ENCODE assay signal across 8 cellular contexts in the genomic region with DNA sequence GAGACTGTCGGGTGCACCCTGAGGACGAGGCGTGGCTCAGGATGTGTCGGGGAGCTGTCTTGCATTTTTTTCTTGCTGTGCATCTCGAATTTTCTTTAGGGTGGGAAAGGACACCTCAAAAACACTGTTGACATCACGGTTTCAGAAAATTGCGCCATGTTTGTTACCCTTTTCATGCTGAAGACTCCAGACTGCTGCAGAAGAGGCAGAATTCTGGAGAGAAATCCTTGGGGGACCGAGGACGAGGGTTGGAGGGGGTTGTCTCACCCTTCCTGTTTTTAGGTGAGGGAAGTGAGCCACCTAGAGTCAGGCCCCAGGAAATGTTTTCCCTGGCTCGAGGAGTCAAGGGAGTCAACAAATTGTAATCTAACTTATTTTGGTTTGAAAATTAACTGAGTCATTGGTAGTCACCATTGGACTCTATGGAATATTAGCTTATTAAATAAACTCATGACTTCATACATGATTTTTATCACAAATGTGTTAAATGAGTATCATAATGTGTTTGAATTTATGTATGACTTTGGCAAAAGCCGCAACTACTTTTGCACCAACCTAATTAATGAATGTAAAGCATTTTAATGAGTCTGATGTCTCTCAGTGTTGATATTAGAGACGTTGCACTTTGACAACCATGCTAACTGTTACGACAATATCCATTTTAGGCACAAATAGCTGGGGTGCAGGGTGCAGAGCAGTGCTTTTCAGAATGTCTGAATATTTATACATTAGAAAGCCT.
DNase-seq lines count a peak whose midpoint lies in the region; ATAC-seq and TF ChIP-seq lines count a peak whose summit lies in the region.

No MANE protein-coding gene starts in this region.

- peak overlapping the region; percentile 93 for H3K4me3 ChIP-seq in AG09309 (ENCODE audit: control insufficient read depth, low read depth, low read length)

- peak; percentile 80 for TF ChIP-seq CTCF in AG09309 (IDR thresholded peaks at IDR 0.05; ENCODE audit: control insufficient read depth, insufficient read depth, low read depth, low read length, missing control alignments)

- DNase-seq in AG09309 (ENCODE audit: low read depth): peak; percentile 51
- peak; percentile 41 for DNase-seq in NCI-H2196 (lab: John Stamatoyannopoulos, UW; ENCODE audit: unreplicated experiment)
- peak; percentile 43 for DNase-seq in effector CD8-positive, alpha-beta T cell (lab: John Stamatoyannopoulos, UW)
- DNase-seq in medulla oblongata (ENCODE audit: extremely low spot score): peak; percentile 94
- DNase-seq in stimulated activated CD8-positive, alpha-beta memory T cell treated with anti-CD3 and anti-CD28 coated beads, Interleukin-15, amount 100 ng/mL, for 24 hours (ENCODE audit: low read depth): peak; percentile 25

- ATAC-seq in GM18519 (IDR thresholded peaks at IDR 0.05; ENCODE audit: low FRiP score, unreplicated experiment): peak; percentile 33
- peak; percentile 55 for ATAC-seq in HG03064 (IDR thresholded peaks at IDR 0.05; ENCODE audit: low read depth, unreplicated experiment)
- ATAC-seq in activated CD4-positive, CD25-positive, alpha-beta regulatory T cell treated with anti-CD3 and anti-CD28 coated beads, Interleukin-2, amount 50 U/mL, for 24 hours: peak; percentile 47 to 55

Comparison
In these comparisons a context has a peak if more than half of its experiments do, and no peak if none do; other contexts are left out.
1. Peak in every context shown above with its lines: DNase-seq, ATAC-seq and H3K4me3 ChIP-seq.
2. DNase-seq: peak in every context shown above with its lines; median percentile 94 in medulla oblongata; 51 in AG09309; 43 in effector CD8-positive, alpha-beta T cell; 41 in NCI-H2196; 25 in stimulated activated CD8-positive, alpha-beta memory T cell treated with anti-CD3 and anti-CD28 coated beads, Interleukin-15, amount 100 ng/mL, for 24 hours.